ENCODE assay signal across 23 cellular contexts in the genomic region with DNA sequence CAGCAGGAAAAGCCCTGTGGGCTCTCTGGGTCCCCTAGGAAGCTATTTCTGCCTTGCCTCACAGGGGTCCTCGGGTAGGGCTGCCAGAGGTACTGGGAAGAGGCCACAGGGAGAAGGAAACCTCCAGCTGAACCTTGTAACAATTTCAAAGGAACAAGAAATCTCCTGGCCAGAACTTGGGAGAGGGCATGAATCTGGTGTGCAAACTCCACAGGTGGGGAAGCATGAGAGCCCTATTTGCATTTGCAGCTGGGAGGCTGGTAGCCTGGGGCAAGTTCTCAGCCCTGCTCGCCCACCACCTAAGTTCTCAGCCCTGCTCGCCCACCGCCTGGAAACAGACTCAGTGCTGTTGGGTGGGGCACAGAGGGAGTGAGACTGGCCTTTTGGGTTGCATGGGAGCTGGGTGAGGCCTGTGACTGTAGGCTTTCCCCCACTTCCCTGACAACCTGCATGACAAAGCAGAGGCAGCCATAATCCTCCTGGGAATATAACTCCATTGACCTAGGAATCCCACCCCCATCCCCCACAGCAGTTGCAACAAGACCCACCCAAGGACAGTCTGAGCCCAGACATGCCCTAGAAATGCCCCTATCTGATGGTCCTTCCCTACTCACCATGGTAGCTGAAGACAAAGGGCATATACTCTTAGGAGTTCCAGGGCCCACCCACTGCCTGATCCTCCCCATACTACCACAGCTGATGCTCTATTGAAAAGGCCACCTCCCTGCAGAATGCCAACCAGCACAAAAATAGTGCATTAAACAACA. TPM values are rescaled to one million over a fixed set of nuclear protein-coding genes. Genes with fewer than 3 reads are reported as not detected.
A peak's percentile ranks its signal among the peaks of the same experiment; 100 is the strongest.
DNase-seq lines count a peak whose midpoint lies in the region; ATAC-seq and TF ChIP-seq lines count a peak whose summit lies in the region.
"Had no signal": no experiment of that assay in that cellular context is flagged by ENCODE, and none has a peak within 500 bp of the region (broad histone marks: within the 10 kb centered on the region; RNA-seq: fewer than 3 reads in every experiment).

No MANE protein-coding gene starts in this region.

- no peaks in the 10 kb centered on the region for H3K27me3 ChIP-seq in HAP-1 (ENCODE audit: low read depth)
- H3K27me3 ChIP-seq: BLaER1 treated with 17β-estradiol and CSF1 and Interleukin-3, amounts not matched to agents 10 nM and 100 nM; SJCRH30 had no signal

- H3K27me3 Mint-ChIP-seq in WTC11 (ENCODE audit: low read depth): no peaks in the 10 kb centered on the region

- peaks cover 14% of the 10 kb centered on the region for H3K4me1 ChIP-seq in HAP-1
- H3K4me1 ChIP-seq: BLaER1 treated with 17β-estradiol and CSF1 and Interleukin-3, amounts not matched to agents 10 nM and 100 nM; SJCRH30 had no signal

- H3K9me3 Mint-ChIP-seq in WTC11: peaks cover 36% of the 10 kb centered on the region

- H3K36me3 Mint-ChIP-seq in WTC11: peaks cover 39% of the 10 kb centered on the region

- DNase-seq in ELF-1 (ENCODE audit: low read depth, low spot score) (peak; percentile 72), HAP-1 (ENCODE audit: low spot score in 2 of 2) (peak; percentile 18 to 74), WTC11 (ENCODE audit: low spot score) (no peak)
- DNase-seq in activated effector memory CD4-positive, alpha-beta T cell treated with Interleukin-2 at 50 U/mL for 16 hours: no peak
- no peak for DNase-seq in stimulated activated CD4-positive, alpha-beta T cell treated with anti-CD3 and anti-CD28 coated beads, Interleukin-2, amount 100 ng/mL, for 24 hours
- DNase-seq: CD4-positive, alpha-beta T cell; DMS53; Kasumi-1; MV-4-11; NCI-H1105; NCI-H1436 treated with DMSO at 0.1 percent for 48 hours; NCI-H187 treated with DMSO at 0.1 percent for 48 hours; NCI-H2171 treated with DMSO at 0.1 percent for 48 hours; NCI-H446; NCI-H524 treated with DMSO at 0.1 percent for 48 hours; NCI-H774; PC-3; SJCRH30 had no signal

- H3K4me3 ChIP-seq in HAP-1 (no peak overlapping the region), iPS-18c (ENCODE audit: insufficient read depth, low read depth, low read length) (peak overlapping the region; percentile 24; the same call in 1 of the 2 replicates)
- H3K4me3 ChIP-seq: BLaER1 treated with 17β-estradiol and CSF1 and Interleukin-3, amounts not matched to agents 10 nM and 100 nM; SJCRH30 had no signal

- POLR2A ChIA-PET in WTC11 (lab: Charles Lee): interaction anchor here (1.2 kb wide), 1 partner anchor 12 kb away, joined by 3 read pairs; the partner anchor contains the start of gene UGGT2

- H3K9me3 ChIP-seq in HAP-1: peaks cover 12% of the 10 kb centered on the region; the same call in 1 of the 2 replicates
- H3K9me3 ChIP-seq in iPS-18c (ENCODE audit: control insufficient read depth, insufficient read depth, low read length): peaks cover 3% of the 10 kb centered on the region

- no peak overlapping the region for H3K4me3 Mint-ChIP-seq in WTC11
- H3K4me3 Mint-ChIP-seq: CD4-positive, alpha-beta T cell had no signal

- TF ChIP-seq CTCF in WTC11 (IDR thresholded peaks at IDR 0.05): no peak

- in situ Hi-C loops in HAP-1 (cut with MboI; ENCODE audit: low sequenced_read_pairs): no loop called here

- no peak overlapping the region for H3K27ac Mint-ChIP-seq in WTC11
- H3K27ac Mint-ChIP-seq: CD4-positive, alpha-beta T cell had no signal

- ATAC-seq in WTC11 (peak; percentile 82), GM21737 (IDR thresholded peaks at IDR 0.05; ENCODE audit: unreplicated experiment) (no peak), GM19351 (IDR thresholded peaks at IDR 0.05; ENCODE audit: unreplicated experiment) (no peak)
- ATAC-seq: PC-3, SK-N-SH treated with all-trans-retinoic acid at 6 μM for 48 hours had no signal

- no peaks in the 10 kb centered on the region for H3K36me3 ChIP-seq in HAP-1 (replicated peaks)
- H3K36me3 ChIP-seq: BLaER1 treated with 17β-estradiol and CSF1 and Interleukin-3, amounts not matched to agents 10 nM and 100 nM; SJCRH30 had no signal

- peaks cover 41% of the 10 kb centered on the region for H3K4me1 Mint-ChIP-seq in WTC11

- CTCF ChIA-PET in WTC11 (lab: Charles Lee): interaction anchor here (2.0 kb wide), 1 partner anchor 22 kb away, joined by 6 read pairs; no protein-coding TSS in a partner anchor

TF ChIP-seq in WTC11, 78 proteins besides CTCF, POLR2A, EP300 and RAD21:
- TF ChIP-seq NFE2L1 (CRISPR knock-in tag; IDR thresholded peaks at IDR 0.05): 0 out of 2 replicates have a peak, but pooled peaks have one; percentile 24
- TF ChIP-seq, protein P1, sequence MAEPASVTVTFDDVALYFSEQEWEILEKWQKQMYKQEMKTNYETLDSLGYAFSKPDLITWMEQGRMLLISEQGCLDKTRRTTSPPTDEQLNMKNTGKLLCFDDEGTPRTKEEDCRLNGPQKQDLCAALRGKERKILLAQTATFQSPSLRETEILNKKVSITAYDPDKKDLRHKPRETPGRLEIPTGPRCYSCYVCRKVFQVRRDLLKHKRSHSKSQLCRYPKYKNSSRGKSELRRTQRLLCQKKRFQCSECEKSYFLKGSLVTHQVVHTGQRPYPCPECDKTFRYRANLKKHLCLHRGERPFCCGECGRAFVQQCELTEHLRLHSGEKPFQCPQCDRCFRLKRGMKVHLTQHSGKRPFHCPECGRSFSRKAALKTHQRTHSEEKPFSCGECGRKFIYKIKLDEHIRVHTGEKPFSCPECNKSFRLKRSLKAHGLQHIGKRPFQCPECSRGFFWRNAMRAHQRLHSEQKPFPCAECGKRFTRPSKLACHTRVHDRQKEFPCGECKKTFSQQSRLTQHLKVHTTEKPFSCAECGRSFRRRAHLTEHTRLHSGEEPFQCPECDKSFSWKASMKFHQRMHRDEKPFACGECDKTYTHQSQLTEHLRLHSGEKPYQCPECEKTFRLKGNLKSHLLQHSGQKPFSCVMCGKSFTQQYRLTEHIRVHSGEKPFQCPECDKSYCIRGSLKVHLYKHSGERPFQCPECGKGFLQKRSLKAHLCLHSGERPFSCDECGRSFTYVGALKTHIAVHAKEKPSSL (CRISPR knock-in tag; conservative IDR thresholded peaks at IDR 0.05): no peak
- no peak for TF ChIP-seq EMX1 (CRISPR knock-in tag; IDR thresholded peaks at IDR 0.05)
- TF ChIP-seq GTF2I (CRISPR knock-in tag; conservative IDR thresholded peaks at IDR 0.05): no peak
- TF ChIP-seq ZNF281 (CRISPR knock-in tag; IDR thresholded peaks at IDR 0.05): no peak
- TF ChIP-seq ZNF423 (CRISPR knock-in tag; IDR thresholded peaks at IDR 0.05): peak; percentile 38; the same call in 1 of the 2 replicates

RNA-seq across cellular contexts. Expression of gene UGGT2, which starts 11.7 kb away (rescaled TPM):
- total RNA-seq in WTC11 (2021): 31.1 to 32.3 TPM (median 32.0 TPM) in 3 replicates

RNA-seq across cellular contexts. Expression of gene HS6ST3, which starts 48.4 kb away (rescaled TPM):
- 1.2 to 1.4 TPM (median 1.3 TPM) in 3 replicates for total RNA-seq in WTC11 (2021)
- total RNA-seq: CD4-positive, alpha-beta T cell had no signal

Comparison
In these comparisons a context has a peak if more than half of its experiments do, and no peak if none do; other contexts are left out.
1. DNase-seq: peak in ELF-1 (single experiment) and HAP-1 (2 of 2); none in WTC11 (single experiment), activated effector memory CD4-positive, alpha-beta T cell treated with Interleukin-2 at 50 U/mL for 16 hours (single experiment) and stimulated activated CD4-positive, alpha-beta T cell treated with anti-CD3 and anti-CD28 coated beads, Interleukin-2, amount 100 ng/mL, for 24 hours (0 of 2).